In genomic region chr17:50169121-50169764, GRCh38 we compare ENCODE assay signal across 1 cellular context.
TF ChIP-seq lines count a peak whose summit lies in the region.

No MANE protein-coding gene starts in this region.

TF ChIP-seq in K562, 482 proteins besides CTCF, POLR2A, EP300 and RAD21 (continued from another document and continues in another):
- TF ChIP-seq ETV1 (tag; conservative IDR thresholded peaks at IDR 0.05; ENCODE audit: low read depth) = no peak
- TF ChIP-seq ZNF583 (CRISPR knock-in tag; IDR thresholded peaks at IDR 0.05) = no peak
- TF ChIP-seq FIP1L1 (IDR thresholded peaks at IDR 0.05; ENCODE audit: low read depth, low read length, poor library complexity, severe bottlenecking) = no peak
- peak; percentile 49; the same call in 1 of the 2 replicates for TF ChIP-seq ZBTB2 (IDR thresholded peaks at IDR 0.05)
- TF ChIP-seq RBM14 (IDR thresholded peaks at IDR 0.05; ENCODE audit: borderline replicate concordance, insufficient read depth, low read depth, low read length) = no peak
- TF ChIP-seq ZNF407 (IDR thresholded peaks at IDR 0.05; ENCODE audit: low read depth) = no peak
- no peak for TF ChIP-seq ZKSCAN1 (IDR thresholded peaks at IDR 0.05; ENCODE audit: low read depth, low read length)
- TF ChIP-seq HDAC1 (IDR thresholded peaks at IDR 0.05) = peak in 1 of 2 experiments; percentile 56; a peak in 1 of 4 replicates
- TF ChIP-seq DEAF1 (CRISPR knock-in tag; IDR thresholded peaks at IDR 0.05) = peak; percentile 79
- TF ChIP-seq C11orf30 (IDR thresholded peaks at IDR 0.05; ENCODE audit: low read depth) = no peak
- TF ChIP-seq E2F6 (IDR thresholded peaks at IDR 0.05; ENCODE audit: borderline replicate concordance in 1 of 2, extremely low read depth in 1 of 2, insufficient read depth in 1 of 2, insufficient read length in 1 of 2, low read depth in 1 of 2, low read length in 1 of 2, poor library complexity in 1 of 2, severe bottlenecking in 1 of 2) = no peak
- TF ChIP-seq POLR3A (IDR thresholded peaks at IDR 0.05; ENCODE audit: borderline replicate concordance, extremely low read depth, insufficient read depth, insufficient read length) = no peak
- no peak for TF ChIP-seq DIDO1 (tag; IDR thresholded peaks at IDR 0.05; ENCODE audit: low read depth)
- no peak for TF ChIP-seq MITF (IDR thresholded peaks at IDR 0.05)
- peak; percentile 23; the same call in 1 of the 2 replicates for TF ChIP-seq CREB1 (IDR thresholded peaks at IDR 0.05)
- TF ChIP-seq CREB1 (CRISPR knock-in tag; IDR thresholded peaks at IDR 0.05) = no peak
- no peak for TF ChIP-seq ATF1 (CRISPR knock-in tag; IDR thresholded peaks at IDR 0.05)
- TF ChIP-seq ATF1 (tag; IDR thresholded peaks at IDR 0.05) = 0 out of 2 replicates have a peak, but pooled peaks have one; percentile 11
- TF ChIP-seq BRCA1 (IDR thresholded peaks at IDR 0.05) = no peak
- TF ChIP-seq BRCA1 (CRISPR knock-in tag; IDR thresholded peaks at IDR 0.05) = no peak
- no peak for TF ChIP-seq MCM2 (IDR thresholded peaks at IDR 0.05; ENCODE audit: low read depth)
- no peak for TF ChIP-seq CEBPB (tag; IDR thresholded peaks at IDR 0.05)
- no peak for TF ChIP-seq IFI16 (CRISPR knock-in tag; IDR thresholded peaks at IDR 0.05)
- TF ChIP-seq ARID4B (CRISPR knock-in tag; IDR thresholded peaks at IDR 0.05) = no peak
- TF ChIP-seq ETV6 (IDR thresholded peaks at IDR 0.05; ENCODE audit: borderline replicate concordance in 1 of 2, low read depth in 2 of 2, low read length in 1 of 2) = no peak
- no peak for TF ChIP-seq ETV6 (CRISPR knock-in tag; IDR thresholded peaks at IDR 0.05; ENCODE audit: borderline replicate concordance)
- no peak for TF ChIP-seq KDM5B (IDR thresholded peaks at IDR 0.05; ENCODE audit: insufficient replicate concordance, low read depth, low read length)
- TF ChIP-seq ZKSCAN3 (CRISPR knock-in tag; IDR thresholded peaks at IDR 0.05) = no peak
- no peak for TF ChIP-seq ZNF707 (CRISPR knock-in tag; conservative IDR thresholded peaks at IDR 0.05)
- TF ChIP-seq HES1 (IDR thresholded peaks at IDR 0.05; ENCODE audit: low read depth) = no peak
- TF ChIP-seq BRF1 (IDR thresholded peaks at IDR 0.05; ENCODE audit: borderline replicate concordance, extremely low read depth, insufficient read length) = no peak
- no peak for TF ChIP-seq CBX2 (IDR thresholded peaks at IDR 0.05; ENCODE audit: insufficient read depth, low read length, poor library complexity, severe bottlenecking)
- peak; percentile 39; the same call in 1 of the 2 replicates for TF ChIP-seq JUND (IDR thresholded peaks at IDR 0.05; ENCODE audit: borderline replicate concordance, low read depth, low read length)
- TF ChIP-seq JUND (tag; IDR thresholded peaks at IDR 0.05; ENCODE audit: borderline replicate concordance, low read depth, low read length) = no peak; the same call in 2 of the 3 replicates
- TF ChIP-seq NR2F6 (CRISPR knock-in tag; IDR thresholded peaks at IDR 0.05) = no peak
- TF ChIP-seq RBBP5 (IDR thresholded peaks at IDR 0.05; ENCODE audit: borderline replicate concordance, insufficient read depth, low read length, poor library complexity, severe bottlenecking) = no peak
- no peak for TF ChIP-seq BACH1 (tag; IDR thresholded peaks at IDR 0.05)
- TF ChIP-seq DPF2 (IDR thresholded peaks at IDR 0.05) = peak; percentile 50; the same call in 1 of the 2 replicates
- TF ChIP-seq FOXP4 (CRISPR knock-in tag; IDR thresholded peaks at IDR 0.05; ENCODE audit: borderline replicate concordance) = no peak
- TF ChIP-seq MTF1 (CRISPR knock-in tag; IDR thresholded peaks at IDR 0.05; ENCODE audit: borderline replicate concordance) = no peak
